ENCODE assay signal across 1 cellular context in genomic region chr12:4052691-4053090, GRCh38.
A peak's percentile ranks its signal among the peaks of the same experiment; 100 is the strongest.
TF ChIP-seq lines count a peak whose summit lies in the region.

No MANE protein-coding gene starts in this region.

TF ChIP-seq in HepG2, 621 proteins besides CTCF, POLR2A, EP300 and RAD21 (continued from another document):
- no peak for TF ChIP-seq PITX1 (CRISPR knock-in tag; IDR thresholded peaks at IDR 0.05)
- no peak for TF ChIP-seq PAX8 (CRISPR knock-in tag; IDR thresholded peaks at IDR 0.05; ENCODE audit: borderline replicate concordance)
- TF ChIP-seq ZNF557 (CRISPR knock-in tag; IDR thresholded peaks at IDR 0.05): no peak
- peak; percentile 72 for TF ChIP-seq PATZ1 (CRISPR knock-in tag; IDR thresholded peaks at IDR 0.05)
- TF ChIP-seq SP5 (CRISPR knock-in tag; IDR thresholded peaks at IDR 0.05; ENCODE audit: borderline replicate concordance, low read depth): no peak
- TF ChIP-seq RXRA (CRISPR knock-in tag; IDR thresholded peaks at IDR 0.05): no peak
- TF ChIP-seq ZNF609 (CRISPR knock-in tag; IDR thresholded peaks at IDR 0.05; ENCODE audit: borderline replicate concordance): no peak
- no peak for TF ChIP-seq NFE2L2 (IDR thresholded peaks at IDR 0.05; ENCODE audit: low read length)
- no peak for TF ChIP-seq ATF7 (IDR thresholded peaks at IDR 0.05)
- TF ChIP-seq ATF7 (CRISPR knock-in tag; IDR thresholded peaks at IDR 0.05): no peak
- TF ChIP-seq HMG20A (CRISPR knock-in tag; IDR thresholded peaks at IDR 0.05; ENCODE audit: borderline replicate concordance): peak; percentile 45; the same call in 1 of the 2 replicates
- TF ChIP-seq TCF7 (IDR thresholded peaks at IDR 0.05; ENCODE audit: low read depth): peak; percentile 77
